Comparison of ENCODE assay signal across 22 cellular contexts in the genomic region with DNA sequence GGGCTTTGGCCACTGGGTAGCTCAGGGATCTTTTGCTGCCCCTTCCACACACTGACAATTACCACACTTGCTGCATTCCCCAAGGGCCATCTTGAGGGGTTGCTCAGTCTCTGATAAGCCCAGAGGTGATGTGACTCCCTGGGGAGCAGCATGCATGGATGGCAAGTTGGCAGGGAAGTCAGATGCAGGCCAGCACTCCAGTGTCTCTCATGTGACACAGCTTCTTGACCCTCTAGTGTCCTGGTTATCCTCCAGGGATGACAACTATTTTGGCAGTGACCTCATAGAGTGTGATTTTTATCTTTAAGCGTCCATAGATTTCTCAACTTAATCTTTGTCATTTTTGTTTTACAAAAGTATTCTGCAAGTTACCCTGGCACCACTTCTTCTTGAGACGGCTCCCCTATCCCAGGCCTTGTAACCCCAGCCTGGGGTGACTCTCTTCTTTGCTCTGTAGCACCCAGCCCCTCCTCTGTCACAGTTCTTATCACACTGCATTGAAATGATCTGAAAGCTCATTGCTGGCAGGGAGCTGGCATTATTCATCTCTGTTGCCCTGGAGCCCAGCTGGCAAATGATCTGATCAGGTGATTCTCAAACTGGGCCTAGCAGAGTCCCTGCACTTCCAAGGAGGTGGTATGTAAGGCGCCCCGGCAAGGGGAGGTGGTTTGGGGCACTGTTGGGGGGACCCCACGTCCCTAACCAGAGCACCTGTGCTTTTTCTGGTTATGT.
DNase-seq lines count a peak whose midpoint lies in the region; ATAC-seq and TF ChIP-seq lines count a peak whose summit lies in the region.
"Had no signal": no experiment of that assay in that cellular context is flagged by ENCODE, and none has a peak within 500 bp of the region (broad histone marks: within the 10 kb centered on the region; RNA-seq: fewer than 3 reads in every experiment).

No MANE protein-coding gene starts in this region.

- H3K9me3 Mint-ChIP-seq in progenitor cell of endocrine pancreas (ENCODE audit: low read depth), result no peaks in the 10 kb centered on the region
- H3K9me3 Mint-ChIP-seq: activated naive CD4-positive, alpha-beta T cell treated with anti-CD3 and anti-CD28 coated beads, Interleukin-2, amount 50 U/mL, for 72 hours had no signal

- H3K36me3 ChIP-seq in BLaER1 treated with 17β-estradiol and CSF1 and Interleukin-3, amounts not matched to agents 10 nM and 100 nM, result no peaks in the 10 kb centered on the region
- no peaks in the 10 kb centered on the region for H3K36me3 ChIP-seq in heart right ventricle
- no peaks in the 10 kb centered on the region for H3K36me3 ChIP-seq in trophoblast cell (ENCODE audit: control insufficient read depth in 1 of 2, insufficient read depth in 2 of 2, low read length in 2 of 2)
- H3K36me3 ChIP-seq: esophagus muscularis mucosa, neutrophil, Peyer's patch, sigmoid colon had no signal

- no peak overlapping the region for H3K27ac Mint-ChIP-seq in progenitor cell of endocrine pancreas

- H2AK5ac ChIP-seq in trophoblast cell (ENCODE audit: low read length), result no peak overlapping the region

- no peak overlapping the region for H3K9ac ChIP-seq in BLaER1 treated with 17β-estradiol and CSF1 and Interleukin-3, amounts not matched to agents 10 nM and 100 nM
- H3K9ac ChIP-seq in trophoblast cell (ENCODE audit: low read length), result no peak overlapping the region

- no peak overlapping the region for H4K12ac ChIP-seq in trophoblast cell (ENCODE audit: low read depth, low read length)

- TF ChIP-seq CTCF in NB4 (IDR thresholded peaks at IDR 0.05; ENCODE audit: low read depth, low read length), result no peak
- no peak for TF ChIP-seq CTCF in heart right ventricle (IDR thresholded peaks at IDR 0.05)
- no peak for TF ChIP-seq CTCF in progenitor cell of endocrine pancreas (IDR thresholded peaks at IDR 0.05; ENCODE audit: unreplicated experiment)

- H3K27me3 Mint-ChIP-seq in progenitor cell of endocrine pancreas, result peaks cover 28% of the 10 kb centered on the region

- H3K23ac ChIP-seq in trophoblast cell (ENCODE audit: low read length), result peak overlapping the region; percentile 90

- peaks cover 12% of the 10 kb centered on the region for H3K4me1 Mint-ChIP-seq in progenitor cell of endocrine pancreas (ENCODE audit: low read depth)

- H3K4me2 ChIP-seq in BLaER1 treated with 17β-estradiol and CSF1 and Interleukin-3, amounts not matched to agents 10 nM and 100 nM, result peak overlapping the region in 9 of 11 experiments; percentile 15 to 77 (median 62); a peak in 17 of 22 replicates
- no peak overlapping the region for H3K4me2 ChIP-seq in trophoblast cell (ENCODE audit: low read length)

- WGBS in heart right ventricle, 2 donors, result 39 to 46% methylated on average over 5 of the region's 5 CpGs
- no CpG with 5 or more reads among the region's 5 CpGs for WGBS in trophoblast cell (ENCODE audit: extremely low coverage, insufficient coverage, insufficient read length)

- H4K91ac ChIP-seq in trophoblast cell (ENCODE audit: low read depth, low read length), result no peak overlapping the region

- H2AFZ ChIP-seq in trophoblast cell (ENCODE audit: insufficient read depth, low read length, poor library complexity), result no peak overlapping the region

- no peaks in the 10 kb centered on the region for H4K20me1 ChIP-seq in BLaER1 treated with 17β-estradiol and CSF1 and Interleukin-3, amounts not matched to agents 10 nM and 100 nM

- H3K36me3 Mint-ChIP-seq in progenitor cell of endocrine pancreas (ENCODE audit: insufficient read depth), result no peaks in the 10 kb centered on the region
- H3K36me3 Mint-ChIP-seq: activated naive CD4-positive, alpha-beta T cell treated with anti-CD3 and anti-CD28 coated beads, Interleukin-2, amount 50 U/mL, for 72 hours had no signal

- H3K4me3 Mint-ChIP-seq in progenitor cell of endocrine pancreas (ENCODE audit: low read depth), result no peak overlapping the region

- no peak overlapping the region for H2BK12ac ChIP-seq in trophoblast cell (ENCODE audit: low read length)

- peak overlapping the region in 3 of 11 experiments; percentile 38 to 46 (median 42); a peak in 5 of 22 replicates for H3K27ac ChIP-seq in BLaER1 treated with 17β-estradiol and CSF1 and Interleukin-3, amounts not matched to agents 10 nM and 100 nM
- peak overlapping the region; percentile 45 to 89 (median 72) for H3K27ac ChIP-seq in heart right ventricle
- H3K27ac ChIP-seq in trophoblast cell (ENCODE audit: low read depth, low read length), result no peak overlapping the region
- H3K27ac ChIP-seq: esophagus muscularis mucosa, neutrophil, Peyer's patch had no signal

- H3K79me2 ChIP-seq in trophoblast cell (ENCODE audit: control insufficient read depth, insufficient read depth, low read length, poor library complexity), result no peaks in the 10 kb centered on the region

- H3K79me1 ChIP-seq in trophoblast cell (ENCODE audit: low read length), result no peaks in the 10 kb centered on the region

- no peak overlapping the region for H2BK120ac ChIP-seq in trophoblast cell (ENCODE audit: insufficient read depth, low read length, poor library complexity)

- intact Hi-C loops in heart right ventricle (cut with DNase I), result loop anchor here in 4 of 10 donors (2.0 to 5.0 kb wide), 2 partner anchors 30 to 71 kb away; a partner anchor contains a TSS

- H3K9me3 ChIP-seq in BLaER1 treated with 17β-estradiol and CSF1 and Interleukin-3, amounts not matched to agents 10 nM and 100 nM (replicated peaks in 1 of 11), result no peaks in the 10 kb centered on the region
- H3K9me3 ChIP-seq in heart right ventricle (no peaks in the 10 kb centered on the region), trophoblast cell (ENCODE audit: insufficient read depth, low read depth, low read length) (no peaks in the 10 kb centered on the region)
- H3K9me3 ChIP-seq: esophagus muscularis mucosa, neutrophil, Peyer's patch, sigmoid colon had no signal

- no peak overlapping the region for H3K4ac ChIP-seq in trophoblast cell (ENCODE audit: low read depth, low read length)

- TF ChIP-seq POLR2A in NB4 (IDR thresholded peaks at IDR 0.05; ENCODE audit: extremely low read depth, insufficient read length), result no peak

- peaks cover 0 to 23% (median 18%) of the 10 kb centered on the region in 10 experiments; a peak in 19 of 20 replicates for H3K4me1 ChIP-seq in BLaER1 treated with 17β-estradiol and CSF1 and Interleukin-3, amounts not matched to agents 10 nM and 100 nM
- peaks cover 10 to 78% (median 33%) of the 10 kb centered on the region in 9 donors for H3K4me1 ChIP-seq in heart right ventricle
- peaks cover 0 to 7% of the 10 kb centered on the region in 2 experiments for H3K4me1 ChIP-seq in trophoblast cell (ENCODE audit: control insufficient read depth in 1 of 2, insufficient read depth in 2 of 2, low read length in 2 of 2)

- no peak overlapping the region for H2BK5ac ChIP-seq in trophoblast cell (ENCODE audit: low read depth, low read length, poor library complexity)

- no peak overlapping the region for H3K14ac ChIP-seq in trophoblast cell (ENCODE audit: low read length)

- no peak overlapping the region for H3K18ac ChIP-seq in trophoblast cell (ENCODE audit: low read length)

- no peaks in the 10 kb centered on the region for H3K27me3 ChIP-seq in BLaER1 treated with 17β-estradiol and CSF1 and Interleukin-3, amounts not matched to agents 10 nM and 100 nM
- H3K27me3 ChIP-seq in heart right ventricle (no peaks in the 10 kb centered on the region), trophoblast cell (ENCODE audit: insufficient read depth, low read length) (no peaks in the 10 kb centered on the region)
- H3K27me3 ChIP-seq: esophagus muscularis mucosa, neutrophil, Peyer's patch, sigmoid colon had no signal

- DNase-seq in NB4 (ENCODE audit: low read depth), result peak; percentile 51
- peak in 1 of 2 donors; percentile 61 for DNase-seq in heart right ventricle
- DNase-seq in trophoblast cell, result peak; percentile 61 to 96
- no peak for DNase-seq in NCI-H1048 (lab: John Stamatoyannopoulos, UW)
- DNase-seq in LoVo (ENCODE audit: low spot score), result no peak
- DNase-seq in progenitor cell of endocrine pancreas (ENCODE audit: low spot score, unreplicated experiment), result no peak
- no peak for DNase-seq in KG1 (lab: John Stamatoyannopoulos, UW)
- DNase-seq: activated CD4-positive, alpha-beta T cell treated with anti-CD3 and anti-CD28 coated beads, Interleukin-2, amount 50 U/mL, for 48 hours; activated T-cell treated with anti-CD3 and anti-CD28 coated beads, Interleukin-2, amount 50 U/mL, for 48 hours; GF-D8; head of caudate nucleus; midbrain; NCI-H2107; Peyer's patch; sigmoid colon; stimulated activated CD4-positive, alpha-beta T cell treated with anti-CD3 and anti-CD28 coated beads, Interleukin-2, amount 100 ng/mL, for 48 hours; SW 1271 had no signal

- peak; percentile 16 to 66 (median 54) for ATAC-seq in heart right ventricle
- ATAC-seq: activated naive CD4-positive, alpha-beta T cell treated with anti-CD3 and anti-CD28 coated beads, Interleukin-2, amount 50 U/mL, for 72 hours; HepG2 had no signal

- H3K4me3 ChIP-seq in BLaER1 treated with 17β-estradiol and CSF1 and Interleukin-3, amounts not matched to agents 10 nM and 100 nM, result no peak overlapping the region
- H3K4me3 ChIP-seq in NB4 (ENCODE audit: low read depth, low read length) (no peak overlapping the region), heart right ventricle (peak overlapping the region in 1 of 10 donors; percentile 8), trophoblast cell (ENCODE audit: low read depth, low read length) (peak overlapping the region; percentile 6)
- H3K4me3 ChIP-seq: esophagus muscularis mucosa, Peyer's patch, sigmoid colon had no signal

- H4K8ac ChIP-seq in trophoblast cell (ENCODE audit: low read depth, low read length), result no peak overlapping the region

Comparison
In these comparisons a context has a peak if more than half of its experiments do, and no peak if none do; other contexts are left out.
1. DNase-seq: peak in NB4 (single experiment) and trophoblast cell (2 of 2); none in NCI-H1048 (single experiment), LoVo (single experiment), progenitor cell of endocrine pancreas (single experiment) and KG1 (single experiment).